ENCODE assay signal across 23 cellular contexts in the genomic region with DNA sequence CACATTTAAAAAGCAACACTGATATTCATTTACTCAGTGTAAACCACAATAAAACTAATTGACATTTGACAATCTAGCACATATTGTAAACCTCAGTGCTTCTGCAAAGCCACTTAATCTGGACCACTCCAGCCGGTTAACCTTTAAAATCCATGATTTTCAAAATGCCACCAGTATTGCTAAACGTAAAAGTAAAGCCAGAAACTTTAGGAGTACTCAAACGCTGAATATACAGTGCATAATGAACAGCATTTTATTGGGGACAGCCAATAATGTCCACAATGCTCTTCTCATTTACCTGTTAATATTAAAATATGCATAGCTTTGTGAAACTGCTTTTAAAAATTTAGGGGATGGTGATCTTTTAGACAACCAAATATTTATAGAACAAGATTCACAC. TPM values are rescaled to one million over a fixed set of nuclear protein-coding genes. Genes with fewer than 3 reads are reported as not detected.
DNase-seq lines count a peak whose midpoint lies in the region; ATAC-seq and TF ChIP-seq lines count a peak whose summit lies in the region.
"Had no signal": no experiment of that assay in that cellular context is flagged by ENCODE, and none has a peak within 500 bp of the region (broad histone marks: within the 10 kb centered on the region; RNA-seq: fewer than 3 reads in every experiment).

No MANE protein-coding gene starts in this region.

- TF ChIP-seq CTCF in 22Rv1 (IDR thresholded peaks at IDR 0.05): no peak
- no peak for TF ChIP-seq CTCF in endothelial cell (IDR thresholded peaks at IDR 0.05; ENCODE audit: unreplicated experiment)

- H3K36me3 Mint-ChIP-seq in T-helper 17 cell (ENCODE audit: low read depth): peaks cover 13% of the 10 kb centered on the region
- H3K36me3 Mint-ChIP-seq in endothelial cell (ENCODE audit: low read depth, unreplicated experiment): peaks cover 60% of the 10 kb centered on the region

- ATAC-seq in T-helper 17 cell: no peak
- no peak for ATAC-seq in HG03135 (IDR thresholded peaks at IDR 0.05; ENCODE audit: unreplicated experiment)
- ATAC-seq: body of pancreas, left colon, upper lobe of right lung had no signal

- H3K27ac Mint-ChIP-seq in T-helper 17 cell (peak overlapping the region; percentile 99), endothelial cell (ENCODE audit: unreplicated experiment) (no peak overlapping the region)

- DNase-seq in CD1c-positive myeloid dendritic cell (ENCODE audit: extremely low spot score) (peak; percentile 7), T-helper 17 cell (no peak), endothelial cell (ENCODE audit: low spot score) (no peak), DMS153 treated with DMSO at 0.1 percent for 48 hours (lab: John Stamatoyannopoulos, UW; ENCODE audit: unreplicated experiment) (no peak), hippocampal formation (lab: John Stamatoyannopoulos, UW) (no peak)
- DNase-seq: activated CD4-positive, alpha-beta T cell treated with anti-CD3 and anti-CD28 coated beads for 4 hours; activated CD8-positive, alpha-beta memory T cell treated with anti-CD3 and anti-CD28 coated beads, Interleukin-2, amount 50 U/mL, for 48 hours; activated naive CD8-positive, alpha-beta T cell treated with anti-CD3 and anti-CD28 coated beads, Interleukin-2, amount 10 ng/mL, durations not matched to agents 7 days and 5 days; AML-193; body of pancreas; COR-L47; EL; HCEC 1CT; left colon; NCI-H1436 treated with DMSO at 0.1 percent for 48 hours; NCI-H524 treated with DMSO at 0.1 percent for 48 hours; small intestine; stimulated activated CD4-positive, alpha-beta T cell treated with anti-CD3 and anti-CD28 coated beads, Interleukin-2, amount 100 ng/mL, for 48 hours; upper lobe of right lung had no signal

- no peaks in the 10 kb centered on the region for H3K27me3 Mint-ChIP-seq in T-helper 17 cell
- H3K27me3 Mint-ChIP-seq in endothelial cell (ENCODE audit: unreplicated experiment): peaks cover 13% of the 10 kb centered on the region
- H3K27me3 Mint-ChIP-seq: activated naive CD8-positive, alpha-beta T cell treated with anti-CD3 and anti-CD28 coated beads, Interleukin-2, amount 10 ng/mL, durations not matched to agents 7 days and 5 days had no signal

- H3K4me1 Mint-ChIP-seq in T-helper 17 cell (peaks cover 67% of the 10 kb centered on the region), endothelial cell (ENCODE audit: unreplicated experiment) (peaks cover 37% of the 10 kb centered on the region)

- H3K27ac ChIP-seq in 22Rv1: peak overlapping the region; percentile 55; the same call in 1 of the 2 replicates
- H3K27ac ChIP-seq: body of pancreas, RWPE1, upper lobe of right lung had no signal

- H3K4me3 Mint-ChIP-seq in T-helper 17 cell: peak overlapping the region; percentile 52
- peak overlapping the region; percentile 25 for H3K4me3 Mint-ChIP-seq in endothelial cell (ENCODE audit: unreplicated experiment)
- H3K4me3 Mint-ChIP-seq: activated naive CD8-positive, alpha-beta T cell treated with anti-CD3 and anti-CD28 coated beads, Interleukin-2, amount 10 ng/mL, durations not matched to agents 7 days and 5 days; mesothelial cell of epicardium had no signal

- no peaks in the 10 kb centered on the region for H3K9me3 Mint-ChIP-seq in endothelial cell (ENCODE audit: unreplicated experiment)
- H3K9me3 Mint-ChIP-seq: activated naive CD8-positive, alpha-beta T cell treated with anti-CD3 and anti-CD28 coated beads, Interleukin-2, amount 10 ng/mL, durations not matched to agents 7 days and 5 days; mesothelial cell of epicardium had no signal

- H3K9me3 ChIP-seq in T-helper 17 cell (ENCODE audit: control insufficient read depth, low read length, poor library complexity, severe bottlenecking): no peaks in the 10 kb centered on the region
- H3K9me3 ChIP-seq: body of pancreas, upper lobe of right lung had no signal

RNA-seq across cellular contexts. Expression of a gene that starts 10.8 kb away (rescaled TPM):
- 100 to 1,000 TPM; 392 to 399 TPM for total RNA-seq in T-helper 17 cell
- total RNA-seq in endothelial cell (ENCODE audit: unreplicated experiment): 623 TPM

RNA-seq across cellular contexts. Expression of a gene that starts 11.8 kb away (rescaled TPM):
- total RNA-seq in T-helper 17 cell (100 to 1,000 TPM in 1 of 2 donors, 10 to 100 TPM in 1; 98.3 to 102 TPM), endothelial cell (ENCODE audit: unreplicated experiment) (146 TPM)

RNA-seq across cellular contexts. Expression of a gene that starts 37.7 kb away (rescaled TPM):
- total RNA-seq in T-helper 17 cell: 1 to 10 TPM; 3.9 to 4.3 TPM
- total RNA-seq in endothelial cell (ENCODE audit: unreplicated experiment): 2.8 TPM
